1 cellular context compared by ENCODE assay signal in genomic region chr16:4840984-4841383, GRCh38.
TF ChIP-seq lines count a peak whose summit lies in the region.

No MANE protein-coding gene starts in this region.

TF ChIP-seq in K562, 482 proteins besides CTCF, POLR2A, EP300 and RAD21:
- TF ChIP-seq ZSCAN29 (IDR thresholded peaks at IDR 0.05) (no peak), TFAP4 (CRISPR knock-in tag; IDR thresholded peaks at IDR 0.05; ENCODE audit: borderline replicate concordance) (no peak), MCM3 (IDR thresholded peaks at IDR 0.05) (no peak), ZNF780A (CRISPR knock-in tag; IDR thresholded peaks at IDR 0.05) (no peak), MAZ (CRISPR knock-in tag; conservative IDR thresholded peaks at IDR 0.05 in 1 of 2, IDR thresholded peaks at IDR 0.05 in 1 of 2) (no peak), HNRNPLL (IDR thresholded peaks at IDR 0.05; ENCODE audit: low read depth, low read length, poor library complexity, severe bottlenecking) (no peak), TGIF2 (CRISPR knock-in tag; IDR thresholded peaks at IDR 0.05) (no peak), ELF4 (CRISPR knock-in tag; IDR thresholded peaks at IDR 0.05) (no peak), ZNF668 (CRISPR knock-in tag; IDR thresholded peaks at IDR 0.05) (no peak), ZNF830 (CRISPR knock-in tag; IDR thresholded peaks at IDR 0.05) (no peak), ZNF766 (CRISPR knock-in tag; conservative IDR thresholded peaks at IDR 0.05) (no peak), LEF1 (IDR thresholded peaks at IDR 0.05) (no peak), EZH2 (IDR thresholded peaks at IDR 0.05; ENCODE audit: borderline replicate concordance, low read depth, low read length) (no peak), ESRRA (IDR thresholded peaks at IDR 0.05; ENCODE audit: borderline replicate concordance, low read depth) (no peak), BMI1 (IDR thresholded peaks at IDR 0.05; ENCODE audit: low read length) (no peak), IRF9 (tag; IDR thresholded peaks at IDR 0.05) (no peak), ZNF263 (CRISPR knock-in tag; IDR thresholded peaks at IDR 0.05; ENCODE audit: borderline replicate concordance) (no peak), ZNF133 (CRISPR knock-in tag; IDR thresholded peaks at IDR 0.05) (no peak)
- TF ChIP-seq, protein P1, sequence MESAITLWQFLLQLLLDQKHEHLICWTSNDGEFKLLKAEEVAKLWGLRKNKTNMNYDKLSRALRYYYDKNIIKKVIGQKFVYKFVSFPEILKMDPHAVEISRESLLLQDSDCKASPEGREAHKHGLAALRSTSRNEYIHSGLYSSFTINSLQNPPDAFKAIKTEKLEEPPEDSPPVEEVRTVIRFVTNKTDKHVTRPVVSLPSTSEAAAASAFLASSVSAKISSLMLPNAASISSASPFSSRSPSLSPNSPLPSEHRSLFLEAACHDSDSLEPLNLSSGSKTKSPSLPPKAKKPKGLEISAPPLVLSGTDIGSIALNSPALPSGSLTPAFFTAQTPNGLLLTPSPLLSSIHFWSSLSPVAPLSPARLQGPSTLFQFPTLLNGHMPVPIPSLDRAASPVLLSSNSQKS (CRISPR knock-in tag; IDR thresholded peaks at IDR 0.05) = no peak
